ENCODE assay signal across 8 cellular contexts in the genomic region with DNA sequence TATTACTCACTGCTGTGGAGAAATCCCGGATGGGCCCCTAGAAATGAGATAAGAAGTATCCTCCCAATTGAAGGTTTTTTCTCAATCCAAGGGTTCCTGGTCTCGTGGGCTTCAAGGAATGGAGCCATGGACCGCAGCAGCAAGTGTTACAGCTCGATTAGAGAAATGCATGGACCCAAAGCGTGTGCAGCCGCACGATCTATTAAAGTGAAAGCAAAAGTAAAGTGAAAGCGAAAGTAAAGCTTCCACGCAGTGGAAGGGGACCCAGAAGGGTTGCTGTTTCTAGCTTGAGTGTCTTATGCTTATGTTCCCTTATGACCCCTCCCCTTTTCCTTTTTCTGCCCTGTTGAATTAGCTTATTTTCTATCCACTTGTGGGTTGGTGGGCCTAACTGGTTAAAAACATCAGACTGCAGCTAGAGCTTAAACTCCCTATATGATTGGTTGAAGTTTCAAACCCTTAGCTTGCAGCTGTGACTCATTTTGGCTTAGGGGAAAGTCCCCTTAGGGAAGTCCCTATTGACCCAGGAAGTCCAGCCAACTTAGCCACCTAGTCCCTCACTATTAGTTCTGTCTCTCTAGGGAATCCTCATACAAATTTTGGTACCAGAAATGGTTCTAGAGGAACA.
DNase-seq lines count a peak whose midpoint lies in the region; ATAC-seq and TF ChIP-seq lines count a peak whose summit lies in the region.

No MANE protein-coding gene starts in this region.

- peaks cover 11% of the 10 kb centered on the region for H3K9me3 Mint-ChIP-seq in activated naive CD8-positive, alpha-beta T cell treated with anti-CD3 and anti-CD28 coated beads for 36 hours

- 44 to 45% methylated on average over 9 of the region's 9 CpGs for WGBS in lung, 2 donors
- WGBS in tibial nerve, 2 donors, result 59 to 85% methylated on average over 9 of the region's 9 CpGs

- peaks cover 0 to 1% of the 10 kb centered on the region in 2 donors for H3K4me1 ChIP-seq in lung (ENCODE audit: control insufficient read depth in 2 of 2, insufficient read depth in 2 of 2, low read length in 2 of 2)
- H3K4me1 ChIP-seq in tibial nerve, result no peaks in the 10 kb centered on the region

- H3K36me3 ChIP-seq in lung (ENCODE audit: control insufficient read depth in 2 of 2, insufficient read depth in 2 of 2, low read length in 2 of 2) (no peaks in the 10 kb centered on the region), tibial nerve (no peaks in the 10 kb centered on the region)

- H3K27me3 ChIP-seq in lung (ENCODE audit: control insufficient read depth, insufficient read depth), result no peaks in the 10 kb centered on the region
- no peaks in the 10 kb centered on the region for H3K27me3 ChIP-seq in tibial nerve

- DNase-seq in GM10266 (ENCODE audit: extremely low spot score) (peak; percentile 38), KG1 (lab: John Stamatoyannopoulos, UW) (peak; percentile 80), SHP77 (lab: John Stamatoyannopoulos, UW) (peak; percentile 45 to 50), lung (ENCODE audit: low spot score) (no peak), tibial nerve (ENCODE audit: low spot score in 2 of 2) (no peak), NCI-H82 (lab: John Stamatoyannopoulos, UW) (no peak)
- DNase-seq in activated naive CD8-positive, alpha-beta T cell treated with anti-CD3 and anti-CD28 coated beads for 36 hours, result peak; percentile 31

- no peaks in the 10 kb centered on the region for H3K27me3 Mint-ChIP-seq in activated naive CD8-positive, alpha-beta T cell treated with anti-CD3 and anti-CD28 coated beads for 36 hours

- H3K27ac Mint-ChIP-seq in activated naive CD8-positive, alpha-beta T cell treated with anti-CD3 and anti-CD28 coated beads for 36 hours, result peak overlapping the region; percentile 95

- peaks cover 30% of the 10 kb centered on the region for H3K36me3 Mint-ChIP-seq in activated naive CD8-positive, alpha-beta T cell treated with anti-CD3 and anti-CD28 coated beads for 36 hours

- H3K4me3 Mint-ChIP-seq in activated naive CD8-positive, alpha-beta T cell treated with anti-CD3 and anti-CD28 coated beads for 36 hours, result peak overlapping the region; percentile 90

- H3K27ac ChIP-seq in lung (ENCODE audit: low read depth in 1 of 2, low read length in 1 of 2) (peak overlapping the region; percentile 62 to 87), tibial nerve (peak overlapping the region in 3 of 4 donors; percentile 50 to 79 (median 65))

- no peak for TF ChIP-seq EP300 in tibial nerve (IDR thresholded peaks at IDR 0.05)

- H3K4me3 ChIP-seq in lung (peak overlapping the region; percentile 44), tibial nerve (peak overlapping the region; percentile 15 to 56 (median 37))

- peaks cover 0 to 6% of the 10 kb centered on the region in 2 donors for H3K9me3 ChIP-seq in lung (ENCODE audit: control insufficient read depth in 2 of 2, insufficient read depth in 1 of 2, low read length in 1 of 2)
- H3K9me3 ChIP-seq in tibial nerve, result peaks cover 0 to 4% (median 0%) of the 10 kb centered on the region in 4 donors

- H3K4me1 Mint-ChIP-seq in activated naive CD8-positive, alpha-beta T cell treated with anti-CD3 and anti-CD28 coated beads for 36 hours, result peaks cover 43% of the 10 kb centered on the region

- TF ChIP-seq CTCF in GM10266 (IDR thresholded peaks at IDR 0.05; ENCODE audit: control insufficient read depth, insufficient read depth, low read depth, missing control alignments), result no peak
- TF ChIP-seq CTCF in lung (IDR thresholded peaks at IDR 0.05; ENCODE audit: control extremely low read depth, extremely low read depth), result no peak
- no peak for TF ChIP-seq CTCF in tibial nerve (IDR thresholded peaks at IDR 0.05)

- no peak for TF ChIP-seq POLR2A in tibial nerve (IDR thresholded peaks at IDR 0.05)

- peak; percentile 84 for ATAC-seq in GM21717 (IDR thresholded peaks at IDR 0.05; ENCODE audit: unreplicated experiment)
- peak; percentile 61 for ATAC-seq in lung (ENCODE audit: insufficient read depth, low FRiP score)

Comparison
In these comparisons a context has a peak if more than half of its experiments do, and no peak if none do; other contexts are left out.
1. DNase-seq: peak in GM10266 (single experiment), KG1 (single experiment), SHP77 (2 of 2) and activated naive CD8-positive, alpha-beta T cell treated with anti-CD3 and anti-CD28 coated beads for 36 hours (single experiment); none in lung (single experiment), tibial nerve (0 of 2) and NCI-H82 (single experiment).